ENCODE assay signal across 9 cellular contexts in the genomic region with DNA sequence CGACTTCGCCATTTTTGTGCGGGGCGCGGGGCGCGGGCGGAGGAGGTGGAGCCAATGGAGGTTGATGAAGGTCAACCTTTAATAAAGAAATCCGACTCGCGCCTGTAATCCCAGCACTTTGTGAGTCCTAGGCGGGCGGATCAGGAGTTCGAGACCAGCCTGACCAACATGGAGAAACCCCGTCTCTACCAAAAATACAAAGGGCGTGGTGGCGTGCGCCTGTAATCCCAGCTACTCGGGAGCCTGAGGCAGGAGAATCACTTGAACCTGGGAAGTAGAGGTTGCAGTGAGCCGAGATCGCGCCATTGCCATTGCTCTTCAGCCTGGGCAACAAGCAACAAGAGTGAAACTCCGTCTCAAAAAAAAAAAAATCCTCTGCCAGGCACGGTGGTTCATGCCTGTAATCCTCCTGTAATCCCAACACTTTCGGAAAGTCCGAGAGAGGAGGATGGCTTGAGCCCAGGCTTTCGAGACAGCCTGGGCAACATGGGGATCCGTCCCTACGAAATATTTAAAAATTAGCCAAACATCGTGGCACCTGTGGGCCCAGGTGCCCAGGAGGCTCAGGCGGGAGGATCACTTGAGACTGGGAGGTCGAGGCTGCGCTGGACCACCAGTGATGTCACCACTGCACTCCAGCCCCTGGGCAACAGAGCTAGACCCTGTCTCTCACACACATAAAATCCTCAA. TPM values are rescaled to one million over a fixed set of nuclear protein-coding genes. Genes with fewer than 3 reads are reported as not detected.
A peak's percentile ranks its signal among the peaks of the same experiment; 100 is the strongest.
DNase-seq lines count a peak whose midpoint lies in the region; ATAC-seq and TF ChIP-seq lines count a peak whose summit lies in the region.
"Had no signal": no experiment of that assay in that cellular context is flagged by ENCODE, and none has a peak within 500 bp of the region (broad histone marks: within the 10 kb centered on the region; RNA-seq: fewer than 3 reads in every experiment).

No MANE protein-coding gene starts in this region.

- H3K9me2 ChIP-seq in MM.1S (replicated peaks; ENCODE audit: insufficient read depth, low read length): no peaks in the 10 kb centered on the region

- no peaks in the 10 kb centered on the region for H4K20me1 ChIP-seq in MM.1S (ENCODE audit: insufficient read depth, low read length)

- H2AK5ac ChIP-seq in neuronal stem cell (ENCODE audit: low read depth, low read length): peak overlapping the region; percentile 95

- no peak for ATAC-seq in CD4-positive, CD25-positive, alpha-beta regulatory T cell (ENCODE audit: low read depth in 2 of 2)
- ATAC-seq in effector memory CD8-positive, alpha-beta T cell (replicated peaks): no peak
- ATAC-seq in GM18511 (IDR thresholded peaks at IDR 0.05; ENCODE audit: unreplicated experiment) (no peak), HG03139 (IDR thresholded peaks at IDR 0.05; ENCODE audit: unreplicated experiment) (no peak)

- peaks cover 25% of the 10 kb centered on the region for H3K36me3 ChIP-seq in CD4-positive, CD25-positive, alpha-beta regulatory T cell (ENCODE audit: control insufficient read depth, insufficient read depth, low read length)
- H3K36me3 ChIP-seq in MM.1S (replicated peaks; ENCODE audit: insufficient read depth, low read length): peaks cover 10% of the 10 kb centered on the region; the same call in 1 of the 2 replicates
- peaks cover 24 to 33% of the 10 kb centered on the region in 2 donors for H3K36me3 ChIP-seq in neuronal stem cell (replicated peaks in 1 of 2; ENCODE audit: control insufficient read depth in 2 of 2, insufficient read depth in 2 of 2, low read length in 2 of 2)

- peak overlapping the region; percentile 89 to 96 (median 93) for H3K4me3 Mint-ChIP-seq in CD4-positive, CD25-positive, alpha-beta regulatory T cell
- H3K4me3 Mint-ChIP-seq in effector memory CD8-positive, alpha-beta T cell: peak overlapping the region; percentile 80 to 95

- H2BK5ac ChIP-seq in neuronal stem cell (ENCODE audit: low read length): no peak overlapping the region

- peaks cover 0 to 1% (median 0%) of the 10 kb centered on the region in 7 donors for H3K9me3 Mint-ChIP-seq in CD4-positive, CD25-positive, alpha-beta regulatory T cell
- H3K9me3 Mint-ChIP-seq in effector memory CD8-positive, alpha-beta T cell: no peaks in the 10 kb centered on the region

- H3K9ac ChIP-seq in MM.1S (ENCODE audit: low read length): peak overlapping the region; percentile 98
- no peak overlapping the region for H3K9ac ChIP-seq in neuronal stem cell (ENCODE audit: low read depth, low read length, poor library complexity)

- no peak overlapping the region for H3K14ac ChIP-seq in neuronal stem cell (ENCODE audit: low read length)

- peaks cover 9% of the 10 kb centered on the region for H3K79me1 ChIP-seq in neuronal stem cell (ENCODE audit: low read depth, low read length)

- H2BK15ac ChIP-seq in neuronal stem cell (ENCODE audit: low read length): peak overlapping the region; percentile 6

- peak overlapping the region; percentile 70 for H4K8ac ChIP-seq in neuronal stem cell (ENCODE audit: low read depth, low read length)

- peaks cover 18% of the 10 kb centered on the region for H3K4me1 ChIP-seq in CD4-positive, CD25-positive, alpha-beta regulatory T cell (ENCODE audit: control insufficient read depth, insufficient read depth, low read length, poor library complexity, severe bottlenecking)
- H3K4me1 ChIP-seq in MM.1S (ENCODE audit: low read length) (no peaks in the 10 kb centered on the region), neuronal stem cell (ENCODE audit: control insufficient read depth in 2 of 2, insufficient read depth in 1 of 2, low read depth in 1 of 2, low read length in 2 of 2) (peaks cover 5 to 8% of the 10 kb centered on the region in 2 donors)

- no peak overlapping the region for H3K4me3 ChIP-seq in CD4-positive, CD25-positive, alpha-beta regulatory T cell (ENCODE audit: low read depth, low read length)
- H3K4me3 ChIP-seq in MM.1S (ENCODE audit: low read length) (peak overlapping the region; percentile 90), neuronal stem cell (ENCODE audit: low read length in 2 of 2) (peak overlapping the region in 1 of 2 donors; percentile 30)

- no peaks in the 10 kb centered on the region for H3K9me3 ChIP-seq in CD4-positive, CD25-positive, alpha-beta regulatory T cell (ENCODE audit: control insufficient read depth in 2 of 2, low read length in 2 of 2)
- H3K9me3 ChIP-seq in MM.1S (replicated peaks; ENCODE audit: insufficient read depth, low read length): no peaks in the 10 kb centered on the region
- no peaks in the 10 kb centered on the region for H3K9me3 ChIP-seq in neuronal stem cell (replicated peaks in 1 of 2; ENCODE audit: control insufficient read depth in 2 of 2, insufficient read depth in 1 of 2, low read depth in 1 of 2, low read length in 2 of 2)

- no peak overlapping the region for H2BK120ac ChIP-seq in neuronal stem cell (ENCODE audit: low read depth, low read length)

- H3K27me3 ChIP-seq in CD4-positive, CD25-positive, alpha-beta regulatory T cell (ENCODE audit: control insufficient read depth, insufficient read depth, low read length): no peaks in the 10 kb centered on the region
- H3K27me3 ChIP-seq in MM.1S (replicated peaks; ENCODE audit: insufficient read depth, low read length) (no peaks in the 10 kb centered on the region), neuronal stem cell (ENCODE audit: control insufficient read depth in 3 of 3, insufficient read depth in 3 of 3, low read depth in 1 of 3, low read length in 3 of 3) (peaks cover 0 to 25% (median 0%) of the 10 kb centered on the region in 3 experiments)

- peak overlapping the region; percentile 75 for H4K91ac ChIP-seq in neuronal stem cell (ENCODE audit: low read depth, low read length, poor library complexity)

- H3K27me3 Mint-ChIP-seq in CD4-positive, CD25-positive, alpha-beta regulatory T cell: peaks cover 9% of the 10 kb centered on the region
- no peaks in the 10 kb centered on the region for H3K27me3 Mint-ChIP-seq in effector memory CD8-positive, alpha-beta T cell

- H3K4me2 ChIP-seq in MM.1S (ENCODE audit: low read depth, low read length) (peak overlapping the region; percentile 53), neuronal stem cell (ENCODE audit: insufficient read depth, low read length, poor library complexity, severe bottlenecking) (peak overlapping the region; percentile 31)

- peaks cover 0 to 37% (median 10%) of the 10 kb centered on the region in 4 donors for H3K4me1 Mint-ChIP-seq in CD4-positive, CD25-positive, alpha-beta regulatory T cell
- peaks cover 18 to 29% of the 10 kb centered on the region in 2 donors for H3K4me1 Mint-ChIP-seq in effector memory CD8-positive, alpha-beta T cell (ENCODE audit: low read depth in 2 of 2)

- WGBS in neuronal stem cell (ENCODE audit: extremely low coverage in 2 of 2, insufficient read length in 2 of 2, insufficient replicate concordance in 1 of 2), 2 donors: no CpG with 5 or more reads among the region's 33 CpGs

- H2BK12ac ChIP-seq in neuronal stem cell (ENCODE audit: low read length): peak overlapping the region; percentile 73

- H3K79me2 ChIP-seq in MM.1S (ENCODE audit: low read length): peaks cover 25% of the 10 kb centered on the region

- H2AFZ ChIP-seq in MM.1S (ENCODE audit: low read length) (peak overlapping the region; percentile 86), neuronal stem cell (ENCODE audit: low read length) (peak overlapping the region; percentile 98)

- H3K23ac ChIP-seq in neuronal stem cell (ENCODE audit: low read depth, low read length, poor library complexity): peak overlapping the region; percentile 92

- DNase-seq in CD4-positive, CD25-positive, alpha-beta regulatory T cell: no peak
- no peak for DNase-seq in MM.1S
- no peak for DNase-seq in effector memory CD8-positive, alpha-beta T cell
- DNase-seq in neuronal stem cell (ENCODE audit: low spot score): no peak
- DNase-seq in DMS114 treated with DMSO at 0.1 percent for 48 hours (lab: John Stamatoyannopoulos, UW; ENCODE audit: unreplicated experiment): no peak
- no peak for DNase-seq in kidney glomerular epithelial cell (lab: John Stamatoyannopoulos, UW)

- H3K36me3 Mint-ChIP-seq in CD4-positive, CD25-positive, alpha-beta regulatory T cell: peaks cover 8% of the 10 kb centered on the region
- peaks cover 38% of the 10 kb centered on the region for H3K36me3 Mint-ChIP-seq in effector memory CD8-positive, alpha-beta T cell (ENCODE audit: insufficient read depth)

- H3K27ac Mint-ChIP-seq in CD4-positive, CD25-positive, alpha-beta regulatory T cell: peak overlapping the region; percentile 91 to 98 (median 96)
- H3K27ac Mint-ChIP-seq in effector memory CD8-positive, alpha-beta T cell: peak overlapping the region; percentile 91 to 98

- H3K27ac ChIP-seq in CD4-positive, CD25-positive, alpha-beta regulatory T cell (ENCODE audit: insufficient read depth, low read length, poor library complexity, severe bottlenecking): no peak overlapping the region
- H3K27ac ChIP-seq in MM.1S (ENCODE audit: low read length) (no peak overlapping the region), neuronal stem cell (replicated peaks; ENCODE audit: low read length) (no peak overlapping the region)

- no peak for TF ChIP-seq CTCF in MM.1S (IDR thresholded peaks at IDR 0.05; ENCODE audit: low read length)

- H3F3A ChIP-seq in MM.1S (ENCODE audit: insufficient read depth, low read length): 0 out of 2 replicates have a peak, but pooled peaks cover 11% of the 10 kb centered on the region

- H3K18ac ChIP-seq in neuronal stem cell (ENCODE audit: low read length): peak overlapping the region; percentile 75

- H3K4ac ChIP-seq in neuronal stem cell (ENCODE audit: low read length): peak overlapping the region; percentile 26

RNA-seq across cellular contexts. Expression of a gene that starts 0.5 kb away (rescaled TPM):
- total RNA-seq in CD4-positive, CD25-positive, alpha-beta regulatory T cell: 22.3 TPM
- 10 to 100 TPM; 60.3 to 90.7 (median 71.1) TPM for polyA plus RNA-seq in CD4-positive, CD25-positive, alpha-beta regulatory T cell
- 31.0 TPM for polyA plus RNA-seq in neuronal stem cell (2013, experiment 1 of 2)
- polyA plus RNA-seq in neuronal stem cell (2013, experiment 2 of 2): 31.5 TPM

RNA-seq across cellular contexts. Expression of a gene that starts 4.3 kb away (rescaled TPM):
- total RNA-seq in CD4-positive, CD25-positive, alpha-beta regulatory T cell: not detected
- not detected for polyA plus RNA-seq in CD4-positive, CD25-positive, alpha-beta regulatory T cell
- not detected for polyA plus RNA-seq in neuronal stem cell (2013, experiment 1 of 2)
- not detected for polyA plus RNA-seq in neuronal stem cell (2013, experiment 2 of 2)
- total RNA-seq: aorta had no signal
- polyA plus RNA-seq: aorta had no signal

RNA-seq across cellular contexts. Expression of a gene that starts 11.3 kb away (rescaled TPM):
- 0.89 TPM for total RNA-seq in CD4-positive, CD25-positive, alpha-beta regulatory T cell
- polyA plus RNA-seq in CD4-positive, CD25-positive, alpha-beta regulatory T cell: 1 to 10 TPM in 2 of 4 donors, under 1 TPM in 2; 0.21 to 1.7 (median 0.98) TPM
- 0.36 TPM for polyA plus RNA-seq in neuronal stem cell (2013, experiment 1 of 2)
- polyA plus RNA-seq in neuronal stem cell (2013, experiment 2 of 2): 0.24 TPM

RNA-seq across cellular contexts. Expression of a gene that starts 13.9 kb away (rescaled TPM):
- total RNA-seq in CD4-positive, CD25-positive, alpha-beta regulatory T cell: not detected
- not detected for polyA plus RNA-seq in CD4-positive, CD25-positive, alpha-beta regulatory T cell
- 0.01 TPM for polyA plus RNA-seq in neuronal stem cell (2013, experiment 1 of 2)
- not detected for polyA plus RNA-seq in neuronal stem cell (2013, experiment 2 of 2)
- polyA plus RNA-seq: aorta had no signal

RNA-seq across cellular contexts. Expression of a gene that starts 16.0 kb away (rescaled TPM):
- total RNA-seq in CD4-positive, CD25-positive, alpha-beta regulatory T cell: not detected
- polyA plus RNA-seq in CD4-positive, CD25-positive, alpha-beta regulatory T cell: under 1 TPM in 1 of 4 donors, not detected in 3; 0.20 TPM
- polyA plus RNA-seq in neuronal stem cell (2013, experiment 1 of 2): 4.3 TPM
- polyA plus RNA-seq in neuronal stem cell (2013, experiment 2 of 2): 4.5 TPM
